Comparison of ENCODE assay signal across 8 cellular contexts in genomic region chr4:77818667-77819408, GRCh38. TPM values are rescaled to one million over a fixed set of nuclear protein-coding genes. Genes with fewer than 3 reads are reported as not detected.
DNase-seq lines count a peak whose midpoint lies in the region; ATAC-seq and TF ChIP-seq lines count a peak whose summit lies in the region.

Gene CNOT6L, minus strand, starts transcription at chr4:77819368. Its CDS starts 60 bp downstream, at chr4:77819308.

- DNase-seq in AG10803 (ENCODE audit: low read depth) (peak; percentile 75), foreskin keratinocyte (peak; percentile 28 to 50), neural crest cell (ENCODE audit: low read depth, low spot score) (peak; percentile 38)
- DNase-seq in activated naive CD4-positive, alpha-beta T cell (lab: John Stamatoyannopoulos, UW), result peak; percentile 52 to 83 (median 70)

- ATAC-seq in GM19035 (IDR thresholded peaks at IDR 0.05; ENCODE audit: unreplicated experiment), result peak; percentile 28
- ATAC-seq in HG03565 (IDR thresholded peaks at IDR 0.05; ENCODE audit: unreplicated experiment), result peak; percentile 21
- ATAC-seq in foreskin keratinocyte, result peak; percentile 59

- no peaks in the 10 kb centered on the region for H3K27me3 Mint-ChIP-seq in neural crest cell (ENCODE audit: low read depth)

- peak within 1 kb of the TSS; percentile 93 for H3K4me3 ChIP-seq in AG10803 (ENCODE audit: low read length)

- H3K27ac ChIP-seq in foreskin keratinocyte, result peak within 1 kb of the TSS; percentile 80

- no peaks in the 10 kb centered on the region for H3K36me3 Mint-ChIP-seq in neural crest cell (ENCODE audit: low read depth)

- peak within 1 kb of the TSS; percentile 98 for H3K27ac Mint-ChIP-seq in neural crest cell (ENCODE audit: unreplicated experiment)

- H3K27me3 ChIP-seq in foreskin keratinocyte, result no peaks in the 10 kb centered on the region

- H3K4me3 Mint-ChIP-seq in neural crest cell, result peak within 1 kb of the TSS; percentile 99

- no peaks in the 10 kb centered on the region for H3K9me3 Mint-ChIP-seq in neural crest cell

- H3K4me1 Mint-ChIP-seq in neural crest cell, result peaks cover 25% of the 10 kb centered on the region

- TF ChIP-seq POLR2A in Raji (IDR thresholded peaks at IDR 0.05; ENCODE audit: insufficient read depth, low read depth, low read length), result peak; percentile 49

- TF ChIP-seq CTCF in AG10803 (conservative IDR thresholded peaks at IDR 0.05; ENCODE audit: low read length) (no peak), foreskin keratinocyte (conservative IDR thresholded peaks at IDR 0.05) (no peak), neural crest cell (conservative IDR thresholded peaks at IDR 0.05) (no peak), subcutaneous adipose tissue (IDR thresholded peaks at IDR 0.05; ENCODE audit: low read depth) (no peak)

- H3K4me1 ChIP-seq in foreskin keratinocyte, result peaks cover 18% of the 10 kb centered on the region

RNA-seq across cellular contexts. Expression of gene CNOT6L, which starts in this region (rescaled TPM):
- 17.1 and 17.6 TPM in 2 replicates for total RNA-seq in foreskin keratinocyte
- 3.2 and 4.2 TPM in 2 replicates for polyA plus RNA-seq in foreskin keratinocyte
- total RNA-seq in neural crest cell, result 30.2 and 31.3 TPM in 2 replicates
- total RNA-seq in subcutaneous adipose tissue, result 10 to 100 TPM; 31.3 to 49.4 (median 33.8) TPM

Comparison
In these comparisons a context has a peak if more than half of its experiments do, and no peak if none do; other contexts are left out.
1. Peak in every context shown above with its lines: DNase-seq, ATAC-seq, H3K4me3 ChIP-seq and H3K27ac ChIP-seq.